Comparison of ENCODE assay signal across 29 cellular contexts in genomic region chr18:11749305-11749704, GRCh38.
"Had no signal": no experiment of that assay in that cellular context is flagged by ENCODE, and none has a peak within 500 bp of the region (broad histone marks: within the 10 kb centered on the region; RNA-seq: fewer than 3 reads in every experiment).

No MANE protein-coding gene starts in this region.

- H3K9me3 Mint-ChIP-seq: naive thymus-derived CD4-positive, alpha-beta T cell; neural crest cell; stimulated activated memory B cell treated with anti-CD40 and anti-IgM and Interleukin-4, amounts not matched to agents 10 μg/mL and 1 μg/mL and 100 μg/mL, for 72 hours; stimulated activated naive CD8-positive, alpha-beta T cell treated with anti-CD3 and anti-CD28 coated beads, Interleukin-15, amount 100 ng/mL, for 72 hours had no signal

- H3K36me3 ChIP-seq: spleen, tibial artery, transverse colon, upper lobe of left lung, uterus had no signal

- ATAC-seq: naive thymus-derived CD4-positive, alpha-beta T cell; psoas muscle; right cardiac atrium; sciatic nerve; stimulated activated memory B cell treated with anti-CD40 and anti-IgM and Interleukin-4, amounts not matched to agents 10 μg/mL and 1 μg/mL and 100 μg/mL, for 72 hours; stimulated activated naive CD8-positive, alpha-beta T cell treated with anti-CD3 and anti-CD28 coated beads, Interleukin-15, amount 100 ng/mL, for 72 hours; stimulated activated naive CD8-positive, alpha-beta T cell treated with anti-CD3 and anti-CD28 coated beads, Interleukin-15, Interleukin-2, amounts not matched to agents 100 U/mL and 50 U/mL, for 24 hours had no signal

- H2AFZ ChIP-seq: parathyroid adenoma had no signal

- H3K4me3 Mint-ChIP-seq: stimulated activated memory B cell treated with anti-CD40 and anti-IgM and Interleukin-4, amounts not matched to agents 10 μg/mL and 1 μg/mL and 100 μg/mL, for 72 hours; stimulated activated naive CD8-positive, alpha-beta T cell treated with anti-CD3 and anti-CD28 coated beads, Interleukin-15, amount 100 ng/mL, for 72 hours had no signal

- H3K4me3 ChIP-seq: psoas muscle, skin epidermis, smooth muscle cell, spleen, suprapubic skin, testis, tibial artery, transverse colon, upper lobe of left lung, uterus had no signal

- H3K27ac Mint-ChIP-seq: naive thymus-derived CD4-positive, alpha-beta T cell; nephron progenitor cell; progenitor cell of endocrine pancreas; stimulated activated memory B cell treated with anti-CD40 and anti-IgM and Interleukin-4, amounts not matched to agents 10 μg/mL and 1 μg/mL and 100 μg/mL, for 72 hours; stimulated activated naive CD8-positive, alpha-beta T cell treated with anti-CD3 and anti-CD28 coated beads, Interleukin-15, amount 100 ng/mL, for 72 hours had no signal

- H3K9me3 ChIP-seq: psoas muscle, spleen, suprapubic skin, testis, tibial artery, transverse colon, upper lobe of left lung, uterus had no signal

- H3K27ac ChIP-seq: parathyroid adenoma, psoas muscle, skin epidermis, spleen, suprapubic skin, testis, tibial artery, transverse colon, upper lobe of left lung, uterus had no signal

- DNase-seq: naive thymus-derived CD4-positive, alpha-beta T cell; nephron progenitor cell; occipital lobe; posterior cingulate gyrus; psoas muscle; right cardiac atrium; spleen; stimulated activated CD4-positive, alpha-beta T cell treated with anti-CD3 and anti-CD28 coated beads, Interleukin-12 subunit alpha, Interleukin-12 subunit beta, amount 100 ng/mL, for 4 hours; stimulated activated CD4-positive, alpha-beta T cell treated with anti-CD3 and anti-CD28 coated beads, Interleukin-1b, Interleukin-23, amount 100 ng/mL, for 48 hours; stimulated activated CD4-positive, alpha-beta T cell treated with anti-CD3 and anti-CD28 coated beads, Interleukin-4, amount 100 ng/mL, for 1 hour; stimulated activated CD4-positive, alpha-beta T cell treated with anti-CD3 and anti-CD28 coated beads, Interleukin-4, amount 100 ng/mL, for 4 hours; stimulated activated CD8-positive, alpha-beta memory T cell treated with anti-CD3 and anti-CD28 coated beads, Interleukin-4, amount 100 ng/mL, for 48 hours; stimulated activated naive CD4-positive, alpha-beta T cell; stimulated activated naive CD8-positive, alpha-beta T cell treated with anti-CD3 and anti-CD28 coated beads, Interleukin-15, amount 100 ng/mL, for 72 hours; stimulated activated naive CD8-positive, alpha-beta T cell treated with anti-CD3 and anti-CD28 coated beads, Interleukin-15, Interleukin-2, amounts not matched to agents 100 U/mL and 50 U/mL, for 24 hours; substantia nigra; testis; tibial artery; transverse colon; upper lobe of left lung; uterus had no signal

- H3K4me2 ChIP-seq: smooth muscle cell had no signal

- H3K4me1 ChIP-seq: psoas muscle had no signal

- H3K36me3 Mint-ChIP-seq: stimulated activated memory B cell treated with anti-CD40 and anti-IgM and Interleukin-4, amounts not matched to agents 10 μg/mL and 1 μg/mL and 100 μg/mL, for 72 hours had no signal

- H3K27me3 ChIP-seq: testis, uterus had no signal

- H3K79me2 ChIP-seq: parathyroid adenoma had no signal
